Comparison of ENCODE assay signal across 19 cellular contexts in genomic region chr22:25366876-25367466, GRCh38.
A peak's percentile ranks its signal among the peaks of the same experiment; 100 is the strongest.
DNase-seq lines count a peak whose midpoint lies in the region; ATAC-seq and TF ChIP-seq lines count a peak whose summit lies in the region.
"Had no signal": no experiment of that assay in that cellular context is flagged by ENCODE, and none has a peak within 500 bp of the region (broad histone marks: within the 10 kb centered on the region; RNA-seq: fewer than 3 reads in every experiment).

No MANE protein-coding gene starts in this region.

- DNase-seq in activated CD4-positive, alpha-beta T cell treated with anti-CD3 and anti-CD28 coated beads, Interleukin-2, amount 10 ng/mL, durations not matched to agents 7 days and 5 days: no peak
- no peak for DNase-seq in activated CD4-positive, alpha-beta T cell treated with anti-CD3 and anti-CD28 coated beads, Interleukin-2, amount 50 U/mL, for 4 hours
- peak; percentile 74 for DNase-seq in chondrocyte (ENCODE audit: low spot score)
- DNase-seq in naive thymus-derived CD4-positive, alpha-beta T cell: no peak
- DNase-seq in OCI-M1 (lab: John Stamatoyannopoulos, UW): no peak
- DNase-seq in ovary: no peak
- DNase-seq: Calu3; CD4-positive, alpha-beta memory T cell; MV-4-11; NCI-H1436; NCI-H2029; NCI-H2171 treated with DMSO at 0.1 percent for 48 hours; NCI-H446 treated with DMSO at 0.1 percent for 48 hours; NCI-H748 treated with DMSO at 0.1 percent for 48 hours; PC-3 had no signal

- peaks cover 6% of the 10 kb centered on the region; the same call in 1 of the 2 replicates for H3K4me1 ChIP-seq in HEK293 (ENCODE audit: control insufficient read depth, insufficient read depth, low read length)
- no peaks in the 10 kb centered on the region for H3K4me1 ChIP-seq in naive thymus-derived CD4-positive, alpha-beta T cell (ENCODE audit: control insufficient read depth in 2 of 2, insufficient read depth in 2 of 2, low read length in 2 of 2)
- peaks cover 17% of the 10 kb centered on the region for H3K4me1 ChIP-seq in ovary (ENCODE audit: insufficient read depth)

- H3K4me1 Mint-ChIP-seq in activated CD4-positive, alpha-beta T cell treated with anti-CD3 and anti-CD28 coated beads, Interleukin-2, amount 10 ng/mL, durations not matched to agents 7 days and 5 days: peaks cover 7% of the 10 kb centered on the region
- peaks cover 10% of the 10 kb centered on the region for H3K4me1 Mint-ChIP-seq in chondrocyte (ENCODE audit: low read depth)
- H3K4me1 Mint-ChIP-seq in naive thymus-derived CD4-positive, alpha-beta T cell: peaks cover 0 to 11% (median 5%) of the 10 kb centered on the region in 7 donors

- no peak for TF ChIP-seq POLR2A in ovary (IDR thresholded peaks at IDR 0.05)

- TF ChIP-seq EP300 in ovary (IDR thresholded peaks at IDR 0.05): no peak

- no peaks in the 10 kb centered on the region for H3K9me3 Mint-ChIP-seq in activated CD4-positive, alpha-beta T cell treated with anti-CD3 and anti-CD28 coated beads, Interleukin-2, amount 10 ng/mL, durations not matched to agents 7 days and 5 days
- H3K9me3 Mint-ChIP-seq in chondrocyte (ENCODE audit: low read depth): no peaks in the 10 kb centered on the region
- H3K9me3 Mint-ChIP-seq in naive thymus-derived CD4-positive, alpha-beta T cell: no peaks in the 10 kb centered on the region
- H3K9me3 Mint-ChIP-seq: CD4-positive, alpha-beta memory T cell had no signal

- H3K36me3 ChIP-seq in HEK293 (ENCODE audit: control insufficient read depth in 2 of 2, insufficient read depth in 1 of 2, low read length in 2 of 2): peaks cover 5 to 49% of the 10 kb centered on the region in 2 experiments; a peak in 2 of 3 replicates
- peaks cover 0 to 4% (median 0%) of the 10 kb centered on the region in 3 experiments for H3K36me3 ChIP-seq in naive thymus-derived CD4-positive, alpha-beta T cell (ENCODE audit: control insufficient read depth in 2 of 3, insufficient read depth in 3 of 3, low read length in 3 of 3)
- H3K36me3 ChIP-seq in ovary: no peaks in the 10 kb centered on the region

- H3K27me3 ChIP-seq in naive thymus-derived CD4-positive, alpha-beta T cell (ENCODE audit: control insufficient read depth in 2 of 2, insufficient read depth in 2 of 2, low read length in 2 of 2): no peaks in the 10 kb centered on the region
- H3K27me3 ChIP-seq in ovary: no peaks in the 10 kb centered on the region

- H3K4me3 ChIP-seq in HEK293 (ENCODE audit: low read depth, low read length) (no peak overlapping the region), ovary (no peak overlapping the region)
- H3K4me3 ChIP-seq in naive thymus-derived CD4-positive, alpha-beta T cell (ENCODE audit: low read length): no peak overlapping the region

- H3K27ac ChIP-seq in HEK293 (ENCODE audit: extremely low read depth, low read depth, low read length): no peak overlapping the region
- H3K27ac ChIP-seq in naive thymus-derived CD4-positive, alpha-beta T cell (ENCODE audit: low read depth, low read length): no peak overlapping the region
- H3K27ac ChIP-seq in ovary: no peak overlapping the region
- H3K27ac ChIP-seq: 22Rv1 had no signal

- no peak overlapping the region for H3K4me3 Mint-ChIP-seq in activated CD4-positive, alpha-beta T cell treated with anti-CD3 and anti-CD28 coated beads, Interleukin-2, amount 10 ng/mL, durations not matched to agents 7 days and 5 days
- H3K4me3 Mint-ChIP-seq in chondrocyte (ENCODE audit: unreplicated experiment): no peak overlapping the region
- no peak overlapping the region for H3K4me3 Mint-ChIP-seq in naive thymus-derived CD4-positive, alpha-beta T cell
- H3K4me3 Mint-ChIP-seq: B cell; CD4-positive, alpha-beta memory T cell had no signal

- intact Hi-C loops in naive thymus-derived CD4-positive, alpha-beta T cell (cut with micrococcal nuclease): no loop called here
- intact Hi-C loops in ovary (cut with DNase I): loop anchor here in 2 of 4 donors (10.0 kb wide), 3 partner anchors 78 to 408 kb away; no protein-coding TSS in a partner anchor

- whole genome bisulfite sequencing in ovary, 3 donors: 87 to 93% (median 88%) methylated on average over 20 of the region's 20 CpGs

- ATAC-seq in naive thymus-derived CD4-positive, alpha-beta T cell: peak; percentile 42
- ATAC-seq in HG03442 (IDR thresholded peaks at IDR 0.05; ENCODE audit: unreplicated experiment): no peak
- ATAC-seq: PC-3 had no signal

- peaks cover 2% of the 10 kb centered on the region for H3K36me3 Mint-ChIP-seq in activated CD4-positive, alpha-beta T cell treated with anti-CD3 and anti-CD28 coated beads, Interleukin-2, amount 10 ng/mL, durations not matched to agents 7 days and 5 days (ENCODE audit: low read depth)
- peaks cover 4% of the 10 kb centered on the region for H3K36me3 Mint-ChIP-seq in chondrocyte (ENCODE audit: low read depth)
- peaks cover 0 to 15% (median 4%) of the 10 kb centered on the region in 5 donors for H3K36me3 Mint-ChIP-seq in naive thymus-derived CD4-positive, alpha-beta T cell

- CTCF ChIA-PET in activated CD4-positive, alpha-beta T cell treated with anti-CD3 and anti-CD28 coated beads, Interleukin-2, amount 10 ng/mL, durations not matched to agents 7 days and 5 days (lab: Charles Lee): no interaction called here
- CTCF ChIA-PET in HEK293 (lab: Yijun Ruan, JAX): interaction anchor here (0.6 to 1.0 kb wide), 4 partner anchors 36 to 406 kb away, joined by 3 read pairs; no protein-coding TSS in a partner anchor
- CTCF ChIA-PET in naive thymus-derived CD4-positive, alpha-beta T cell (lab: Charles Lee): no interaction called here

- H3K27ac Mint-ChIP-seq in activated CD4-positive, alpha-beta T cell treated with anti-CD3 and anti-CD28 coated beads, Interleukin-2, amount 10 ng/mL, durations not matched to agents 7 days and 5 days: peak overlapping the region; percentile 50
- no peak overlapping the region for H3K27ac Mint-ChIP-seq in chondrocyte (ENCODE audit: unreplicated experiment)
- no peak overlapping the region for H3K27ac Mint-ChIP-seq in naive thymus-derived CD4-positive, alpha-beta T cell
- H3K27ac Mint-ChIP-seq: B cell had no signal

- no peaks in the 10 kb centered on the region for H3K27me3 Mint-ChIP-seq in activated CD4-positive, alpha-beta T cell treated with anti-CD3 and anti-CD28 coated beads, Interleukin-2, amount 10 ng/mL, durations not matched to agents 7 days and 5 days
- no peaks in the 10 kb centered on the region for H3K27me3 Mint-ChIP-seq in chondrocyte (ENCODE audit: low read depth)
- H3K27me3 Mint-ChIP-seq in naive thymus-derived CD4-positive, alpha-beta T cell: no peaks in the 10 kb centered on the region
- H3K27me3 Mint-ChIP-seq: B cell; CD4-positive, alpha-beta memory T cell had no signal

- POLR2A ChIA-PET in activated CD4-positive, alpha-beta T cell treated with anti-CD3 and anti-CD28 coated beads, Interleukin-2, amount 10 ng/mL, durations not matched to agents 7 days and 5 days (lab: Charles Lee): no interaction called here
- POLR2A ChIA-PET in HEK293 (lab: Yijun Ruan, JAX): no interaction called here
- POLR2A ChIA-PET in naive thymus-derived CD4-positive, alpha-beta T cell (lab: Charles Lee): no interaction called here

- TF ChIP-seq CTCF in HEK293 (tag by site-specific recombination; IDR thresholded peaks at IDR 0.05) (no peak), chondrocyte (IDR thresholded peaks at IDR 0.05) (no peak), ovary (IDR thresholded peaks at IDR 0.05) (no peak)

- H3K9me3 ChIP-seq in HEK293 (ENCODE audit: control insufficient read depth, insufficient read depth, low read depth, low read length): no peaks in the 10 kb centered on the region
- no peaks in the 10 kb centered on the region for H3K9me3 ChIP-seq in naive thymus-derived CD4-positive, alpha-beta T cell (ENCODE audit: control insufficient read depth in 2 of 3, low read length in 3 of 3)
- H3K9me3 ChIP-seq in ovary: no peaks in the 10 kb centered on the region

TF ChIP-seq in HEK293, 187 proteins besides CTCF, POLR2A, EP300 and RAD21:
- TF ChIP-seq ZNF707 (tag by site-specific recombination; IDR thresholded peaks at IDR 0.05) (no peak), ZIC2 (tag by site-specific recombination; IDR thresholded peaks at IDR 0.05) (peak; percentile 42)
